10 cellular contexts compared by ENCODE assay signal in the genomic region with DNA sequence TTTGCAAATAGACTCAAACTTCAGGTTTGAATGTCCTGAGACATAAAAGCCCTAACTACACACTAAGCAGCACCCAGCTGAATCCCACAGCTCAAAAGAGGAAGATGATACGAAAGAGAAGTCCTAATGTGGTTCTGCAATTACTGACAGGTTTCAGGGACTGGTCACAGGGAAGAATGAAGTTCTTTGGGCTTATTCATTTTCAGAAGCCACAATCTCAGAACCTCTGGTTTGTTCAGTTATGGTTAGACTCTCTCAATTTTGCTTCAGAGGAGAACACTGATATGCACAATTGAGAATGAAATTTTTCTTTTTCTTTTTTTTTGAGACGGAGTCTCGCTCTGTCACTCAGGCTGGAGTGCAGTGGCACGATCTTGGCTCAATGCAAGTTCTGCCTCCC.
DNase-seq lines count a peak whose midpoint lies in the region; ATAC-seq and TF ChIP-seq lines count a peak whose summit lies in the region.
"Had no signal": no experiment of that assay in that cellular context is flagged by ENCODE, and none has a peak within 500 bp of the region (broad histone marks: within the 10 kb centered on the region; RNA-seq: fewer than 3 reads in every experiment).

No MANE protein-coding gene starts in this region.

- DNase-seq in RPMI8226 (peak; percentile 40), NCI-H2227 treated with DMSO at 0.1 percent for 48 hours (lab: John Stamatoyannopoulos, UW) (no peak), breast epithelium (ENCODE audit: low spot score in 2 of 2) (no peak), left ventricle myocardium inferior (no peak)
- DNase-seq in activated CD4-positive, alpha-beta T cell treated with anti-CD3 and anti-CD28 coated beads, Interleukin-2, amount 50 U/mL, for 4 hours, result no peak
- DNase-seq: H7, NCI-H187 had no signal

- ATAC-seq in GM18858 (IDR thresholded peaks at IDR 0.05; ENCODE audit: unreplicated experiment) (peak; percentile 98), GM21447 (IDR thresholded peaks at IDR 0.05; ENCODE audit: unreplicated experiment) (peak; percentile 90), HG03097 (IDR thresholded peaks at IDR 0.05; ENCODE audit: low FRiP score, unreplicated experiment) (peak; percentile 86)

- intact Hi-C loops in breast epithelium (cut with DNase I; ENCODE audit: low total_unique reads) (no loop called here), left ventricle myocardium inferior (cut with micrococcal nuclease) (no loop called here)

- H3K27ac ChIP-seq in breast epithelium, result no peak overlapping the region
- no peak overlapping the region for H3K27ac ChIP-seq in left ventricle myocardium inferior (replicated peaks)

- H3K36me3 ChIP-seq in breast epithelium (no peaks in the 10 kb centered on the region), left ventricle myocardium inferior (no peaks in the 10 kb centered on the region)

- H3K4me3 ChIP-seq in breast epithelium, result no peak overlapping the region
- no peak overlapping the region for H3K4me3 ChIP-seq in left ventricle myocardium inferior

- TF ChIP-seq POLR2A in breast epithelium (IDR thresholded peaks at IDR 0.05), result no peak

- H3K27me3 ChIP-seq in breast epithelium, result no peaks in the 10 kb centered on the region
- no peaks in the 10 kb centered on the region for H3K27me3 ChIP-seq in left ventricle myocardium inferior (ENCODE audit: low read depth)

- TF ChIP-seq CTCF in breast epithelium (IDR thresholded peaks at IDR 0.05), result no peak
- TF ChIP-seq CTCF in left ventricle myocardium inferior (IDR thresholded peaks at IDR 0.05; ENCODE audit: borderline replicate concordance), result no peak

- H3K9me3 ChIP-seq in breast epithelium (no peaks in the 10 kb centered on the region), left ventricle myocardium inferior (replicated peaks) (no peaks in the 10 kb centered on the region)

- H3K4me1 ChIP-seq in breast epithelium, result no peaks in the 10 kb centered on the region
- no peaks in the 10 kb centered on the region for H3K4me1 ChIP-seq in left ventricle myocardium inferior
